In the genomic region with DNA sequence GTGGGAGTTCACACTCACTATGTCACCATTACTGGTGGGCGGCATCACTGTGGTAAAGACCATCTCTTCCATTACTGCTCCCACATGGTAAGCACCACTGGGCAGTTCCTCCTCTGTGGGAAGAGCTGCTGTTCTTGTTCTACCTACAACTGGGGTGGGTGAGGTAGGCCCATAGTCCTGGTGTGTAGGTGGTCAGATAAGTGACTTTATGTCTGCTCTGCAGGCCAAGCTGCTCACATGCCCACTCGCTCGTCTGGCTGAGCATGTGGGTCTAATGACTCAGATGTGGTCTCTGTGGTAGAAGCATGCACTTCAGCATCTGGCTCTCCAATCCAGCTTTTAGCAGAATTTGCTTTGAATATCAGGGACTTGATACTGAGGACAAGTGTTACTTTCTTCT, we compare ENCODE assay signal across 1 cellular context.
TF ChIP-seq lines count a peak whose summit lies in the region.

No MANE protein-coding gene starts in this region.

TF ChIP-seq in K562, 482 proteins besides CTCF, POLR2A, EP300 and RAD21:
- 0 out of 2 replicates have a peak, but pooled peaks have one; percentile 22 for TF ChIP-seq EGR1 (conservative IDR thresholded peaks at IDR 0.05)
- no peak for TF ChIP-seq SNAPC5 (CRISPR knock-in tag; IDR thresholded peaks at IDR 0.05)
- no peak for TF ChIP-seq CTBP1 (IDR thresholded peaks at IDR 0.05; ENCODE audit: borderline replicate concordance)
- TF ChIP-seq ELF2 (CRISPR knock-in tag; IDR thresholded peaks at IDR 0.05) = no peak
